29 cellular contexts compared by ENCODE assay signal in genomic region chr15:28783466-28783865, GRCh38.
"Had no signal": no experiment of that assay in that cellular context is flagged by ENCODE, and none has a peak within 500 bp of the region (broad histone marks: within the 10 kb centered on the region; RNA-seq: fewer than 3 reads in every experiment).

No MANE protein-coding gene starts in this region.

- FAIRE-seq: colon, endometrium, endothelial cell of umbilical vein, frontal cortex had no signal

- H3K9me3 Mint-ChIP-seq: dendritic cell treated with granulocyte-macrophage colony-stimulating factor and Interleukin-4, amounts not matched to agents 40 ng/mL and 50 ng/mL, for 4 days; effector memory CD8-positive, alpha-beta T cell; endodermal cell had no signal

- H3K4me1 ChIP-seq: colonic mucosa, foreskin keratinocyte, gastrocnemius medialis had no signal

- H3K4me1 Mint-ChIP-seq: endodermal cell had no signal

- DNase-seq: colonic mucosa; cortex of kidney; dermis blood vessel endothelial cell; effector CD4-positive, alpha-beta T cell; effector CD8-positive, alpha-beta T cell; effector memory CD4-positive, alpha-beta T cell; effector memory CD8-positive, alpha-beta T cell; endodermal cell; erythroblast; esophagus squamous epithelium; foreskin fibroblast; foreskin keratinocyte; foreskin melanocyte; gastrocnemius medialis; glutamatergic neuron; head of caudate nucleus; heart left ventricle; heart right ventricle had no signal

- ATAC-seq: effector memory CD8-positive, alpha-beta T cell; esophagus mucosa; foreskin keratinocyte; gastrocnemius medialis; gastroesophageal sphincter; heart left ventricle; heart right ventricle had no signal

- H3K27ac ChIP-seq: colonic mucosa, coronary artery, dorsolateral prefrontal cortex, epithelial cell of prostate, esophagus muscularis mucosa, esophagus squamous epithelium, foreskin keratinocyte, gastrocnemius medialis, gastroesophageal sphincter, heart left ventricle, heart right ventricle had no signal

- H3K36me3 ChIP-seq: colonic mucosa, esophagus muscularis mucosa, esophagus squamous epithelium, gastrocnemius medialis, gastroesophageal sphincter, heart left ventricle, heart right ventricle had no signal

- H3K27ac Mint-ChIP-seq: effector memory CD8-positive, alpha-beta T cell; endodermal cell had no signal

- H3K27me3 ChIP-seq: colonic mucosa, dorsolateral prefrontal cortex had no signal

- H3K9me3 ChIP-seq: colonic mucosa, esophagus muscularis mucosa, esophagus squamous epithelium, gastrocnemius medialis, gastroesophageal sphincter, heart left ventricle, heart right ventricle had no signal

- H3K4me3 ChIP-seq: colonic mucosa, coronary artery, dorsolateral prefrontal cortex, esophagus muscularis mucosa, esophagus squamous epithelium, gastrocnemius medialis, gastroesophageal sphincter, heart left ventricle, heart right ventricle had no signal

- H3K4me3 Mint-ChIP-seq: dendritic cell treated with granulocyte-macrophage colony-stimulating factor and Interleukin-4, amounts not matched to agents 40 ng/mL and 50 ng/mL, for 4 days; effector memory CD8-positive, alpha-beta T cell; endodermal cell had no signal
